In the genomic region with DNA sequence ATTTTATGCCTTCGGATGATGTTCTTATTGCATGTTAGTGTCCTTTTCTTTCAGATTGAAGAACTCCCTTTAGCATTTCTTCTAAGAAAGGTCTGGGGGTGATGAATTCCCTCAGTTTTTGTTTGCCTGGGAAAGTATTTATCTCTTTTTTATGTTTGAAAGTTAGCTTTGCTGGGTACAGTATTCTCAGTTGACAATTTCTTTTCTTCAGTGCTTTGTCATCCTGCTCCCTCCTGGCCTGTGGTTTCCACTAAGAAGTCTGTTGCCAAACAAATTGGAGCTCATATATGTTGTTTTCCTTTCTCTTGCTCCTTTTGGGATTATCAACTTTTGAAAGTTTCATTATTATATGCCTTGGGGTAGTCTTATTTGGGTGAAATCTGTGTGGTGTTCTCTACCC, we compare ENCODE assay signal across 34 cellular contexts. TPM values are rescaled to one million over a fixed set of nuclear protein-coding genes. Genes with fewer than 3 reads are reported as not detected.
"Had no signal": no experiment of that assay in that cellular context is flagged by ENCODE, and none has a peak within 500 bp of the region (broad histone marks: within the 10 kb centered on the region; RNA-seq: fewer than 3 reads in every experiment).

No MANE protein-coding gene starts in this region.

- H3K27me3 ChIP-seq: MG63 had no signal

- H3K4me3 ChIP-seq: MG63 had no signal

- H3K36me3 ChIP-seq: MG63 had no signal

- DNase-seq: Kasumi-1, MG63, MM.1S, NCI-H1048, NCI-H1092, NCI-H1092 treated with DMSO at 0.1 percent for 48 hours, NCI-H1105, NCI-H1105 treated with DMSO at 0.1 percent for 48 hours, NCI-H1417, NCI-H1417 treated with DMSO at 0.1 percent for 48 hours, NCI-H1436, NCI-H1436 treated with DMSO at 0.1 percent for 48 hours, NCI-H146, NCI-H1694, NCI-H1694 treated with DMSO at 0.1 percent for 48 hours, NCI-H187, NCI-H187 treated with DMSO at 0.1 percent for 48 hours, NCI-H1930, NCI-H2029, NCI-H2029 treated with DMSO at 0.1 percent for 48 hours, NCI-H2081, NCI-H2081 treated with DMSO at 0.1 percent for 48 hours, NCI-H2107, NCI-H2171, NCI-H2171 treated with DMSO at 0.1 percent for 48 hours, NCI-H2227 treated with DMSO at 0.1 percent for 48 hours, NCI-H226, NCI-H345, NCI-H446, NCI-H446 treated with DMSO at 0.1 percent for 48 hours, NCI-H510A, NCI-H510A treated with DMSO at 0.1 percent for 48 hours had no signal

RNA-seq across cellular contexts. Expression of gene GRM1, which starts 11.5 kb away (rescaled TPM):
- total RNA-seq: MCF 10A, NCI-H460 had no signal
